In genomic region chr2:16112251-16112971, GRCh38 we compare ENCODE assay signal across 22 cellular contexts.
"Had no signal": no experiment of that assay in that cellular context is flagged by ENCODE, and none has a peak within 500 bp of the region (broad histone marks: within the 10 kb centered on the region; RNA-seq: fewer than 3 reads in every experiment).

No MANE protein-coding gene starts in this region.

- H3K9me3 Mint-ChIP-seq: natural killer cell had no signal

- H3K4me1 ChIP-seq: lower lobe of right lung, pancreas, vagina had no signal

- FAIRE-seq: frontal cortex, pancreas had no signal

- H3K36me3 Mint-ChIP-seq: immature natural killer cell; natural killer cell; stimulated activated effector memory CD8-positive, alpha-beta T cell treated with anti-CD3 and anti-CD28 coated beads, Interleukin-12 subunit alpha, Interleukin-12 subunit beta, amount 100 ng/mL, for 72 hours had no signal

- H3K27ac Mint-ChIP-seq: immature natural killer cell; natural killer cell; stimulated activated effector memory CD8-positive, alpha-beta T cell treated with anti-CD3 and anti-CD28 coated beads, Interleukin-12 subunit alpha, Interleukin-12 subunit beta, amount 100 ng/mL, for 72 hours had no signal

- H3K9me3 ChIP-seq: lower lobe of right lung, neutrophil, pancreas, stomach, thyroid gland, vagina had no signal

- H3K36me3 ChIP-seq: lower lobe of right lung, neutrophil, pancreas, stomach, thyroid gland, vagina had no signal

- H3K4me3 ChIP-seq: dorsolateral prefrontal cortex, lower lobe of right lung, pancreas, smooth muscle cell, stomach, thyroid gland, vagina had no signal

- H3K4me2 ChIP-seq: smooth muscle cell had no signal

- H3K27ac ChIP-seq: dorsolateral prefrontal cortex, lower lobe of right lung, neutrophil, pancreas, stomach, thyroid gland, vagina had no signal

- H3K4me1 Mint-ChIP-seq: immature natural killer cell; natural killer cell; stimulated activated effector memory CD8-positive, alpha-beta T cell treated with anti-CD3 and anti-CD28 coated beads, Interleukin-12 subunit alpha, Interleukin-12 subunit beta, amount 100 ng/mL, for 72 hours had no signal

- DNase-seq: dorsolateral prefrontal cortex; effector CD4-positive, alpha-beta T cell; hypothalamus; immature natural killer cell; islet precursor cell; kidney glomerular epithelial cell; left ventricle myocardium superior; lower lobe of right lung; natural killer cell; pancreas; stimulated activated CD4-positive, alpha-beta T cell treated with anti-CD3 and anti-CD28 coated beads, Interleukin-12 subunit alpha, Interleukin-12 subunit beta, amount 100 ng/mL, for 4 hours; stimulated activated CD4-positive, alpha-beta T cell treated with anti-CD3 and anti-CD28 coated beads, Interleukin-2, amount 100 ng/mL, for 24 hours; stimulated activated CD4-positive, alpha-beta T cell treated with anti-CD3 and anti-CD28 coated beads, Interleukin-4, amount 100 ng/mL, for 24 hours; stimulated activated naive CD4-positive, alpha-beta T cell treated with Interleukin-2 at 50 U/mL for 16 hours; stomach; thyroid gland; trophoblast cell had no signal

- H3K27me3 ChIP-seq: dorsolateral prefrontal cortex, neutrophil, pancreas, stomach, thyroid gland, vagina had no signal

- H3K4me3 Mint-ChIP-seq: immature natural killer cell; natural killer cell; stimulated activated effector memory CD8-positive, alpha-beta T cell treated with anti-CD3 and anti-CD28 coated beads, Interleukin-12 subunit alpha, Interleukin-12 subunit beta, amount 100 ng/mL, for 72 hours had no signal
